ENCODE assay signal across 17 cellular contexts in genomic region chr15:88905576-88905975, GRCh38. TPM values are rescaled to one million over a fixed set of nuclear protein-coding genes. Genes with fewer than 3 reads are reported as not detected.
DNase-seq lines count a peak whose midpoint lies in the region; ATAC-seq and TF ChIP-seq lines count a peak whose summit lies in the region.
"Had no signal": no experiment of that assay in that cellular context is flagged by ENCODE, and none has a peak within 500 bp of the region (broad histone marks: within the 10 kb centered on the region; RNA-seq: fewer than 3 reads in every experiment).

No MANE protein-coding gene starts in this region.

- peak overlapping the region; percentile 27; the same call in 1 of the 2 replicates for H4K91ac ChIP-seq in IMR-90 (ENCODE audit: insufficient read depth, low read depth, low read length)

- H4K5ac ChIP-seq in IMR-90 (ENCODE audit: low read depth, low read length) = no peak overlapping the region

- peaks cover 41 to 96% of the 10 kb centered on the region in 2 experiments for H3K79me1 ChIP-seq in IMR-90 (ENCODE audit: low read depth in 1 of 2, low read length in 2 of 2)

- no peaks in the 10 kb centered on the region for H3K9me2 ChIP-seq in Karpas-422 (replicated peaks; ENCODE audit: insufficient read depth, low read length)

- H3K27ac ChIP-seq in IMR-90 (ENCODE audit: insufficient read depth, low read length) (no peak overlapping the region), right atrium auricular region (peak overlapping the region; percentile 32 to 38), Karpas-422 (ENCODE audit: low read length) (no peak overlapping the region)
- H3K27ac ChIP-seq: BLaER1 treated with 17β-estradiol and CSF1 and Interleukin-3, amounts not matched to agents 10 nM and 100 nM had no signal

- H4K20me1 ChIP-seq in IMR-90 (ENCODE audit: insufficient read depth, low read length) = peaks cover 85% of the 10 kb centered on the region
- H4K20me1 ChIP-seq in Karpas-422 (ENCODE audit: insufficient read depth, low read depth, low read length) = no peaks in the 10 kb centered on the region

- H3K27me3 Mint-ChIP-seq in activated CD8-positive, alpha-beta T cell treated with anti-CD3 and anti-CD28 coated beads, Interleukin-2, amount 10 ng/mL, durations not matched to agents 7 days and 5 days (ENCODE audit: low read depth) = no peaks in the 10 kb centered on the region
- no peaks in the 10 kb centered on the region for H3K27me3 Mint-ChIP-seq in activated CD8-positive, alpha-beta T cell treated with anti-CD3 and anti-CD28 coated beads for 36 hours
- no peaks in the 10 kb centered on the region for H3K27me3 Mint-ChIP-seq in osteocyte (ENCODE audit: unreplicated experiment)
- H3K27me3 Mint-ChIP-seq: activated CD4-positive, alpha-beta memory T cell treated with anti-CD3 and anti-CD28 coated beads, Interleukin-2, amount 10 ng/mL, durations not matched to agents 7 days and 5 days; activated naive CD8-positive, alpha-beta T cell treated with anti-CD3 and anti-CD28 coated beads for 36 hours had no signal

- H3K9me3 Mint-ChIP-seq in activated CD8-positive, alpha-beta T cell treated with anti-CD3 and anti-CD28 coated beads, Interleukin-2, amount 10 ng/mL, durations not matched to agents 7 days and 5 days (ENCODE audit: insufficient read depth) = no peaks in the 10 kb centered on the region
- H3K9me3 Mint-ChIP-seq in activated CD8-positive, alpha-beta T cell treated with anti-CD3 and anti-CD28 coated beads for 36 hours = no peaks in the 10 kb centered on the region
- no peaks in the 10 kb centered on the region for H3K9me3 Mint-ChIP-seq in stimulated activated effector memory CD8-positive, alpha-beta T cell treated with anti-CD3 and anti-CD28 coated beads, Interleukin-12 subunit alpha, Interleukin-12 subunit beta, amount 100 ng/mL, for 72 hours
- H3K9me3 Mint-ChIP-seq in osteocyte (ENCODE audit: unreplicated experiment) = no peaks in the 10 kb centered on the region
- H3K9me3 Mint-ChIP-seq: activated CD4-positive, alpha-beta memory T cell treated with anti-CD3 and anti-CD28 coated beads, Interleukin-2, amount 10 ng/mL, durations not matched to agents 7 days and 5 days; activated naive CD8-positive, alpha-beta T cell treated with anti-CD3 and anti-CD28 coated beads for 36 hours; IgD-negative memory B cell had no signal

- H3K27ac Mint-ChIP-seq in activated CD8-positive, alpha-beta T cell treated with anti-CD3 and anti-CD28 coated beads, Interleukin-2, amount 10 ng/mL, durations not matched to agents 7 days and 5 days = peak overlapping the region; percentile 84
- H3K27ac Mint-ChIP-seq in activated CD8-positive, alpha-beta T cell treated with anti-CD3 and anti-CD28 coated beads for 36 hours = no peak overlapping the region
- peak overlapping the region; percentile 45 for H3K27ac Mint-ChIP-seq in stimulated activated effector memory CD8-positive, alpha-beta T cell treated with anti-CD3 and anti-CD28 coated beads, Interleukin-12 subunit alpha, Interleukin-12 subunit beta, amount 100 ng/mL, for 72 hours
- H3K27ac Mint-ChIP-seq in osteocyte (ENCODE audit: unreplicated experiment) = no peak overlapping the region

- dilution Hi-C loops in IMR-90 (cut with HindIII; ENCODE audit: low sequenced_read_pairs, unreplicated experiment) = loop anchor here (25.0 kb wide), 1 partner anchor 107 kb away; no protein-coding TSS in a partner anchor

- H3K9me3 ChIP-seq in IMR-90 (ENCODE audit: control insufficient read depth, insufficient read depth, low read length) (no peaks in the 10 kb centered on the region), right atrium auricular region (no peaks in the 10 kb centered on the region), Karpas-422 (ENCODE audit: low read length) (no peaks in the 10 kb centered on the region)
- H3K9me3 ChIP-seq: BLaER1 treated with 17β-estradiol and CSF1 and Interleukin-3, amounts not matched to agents 10 nM and 100 nM had no signal

- no peak overlapping the region for H2AFZ ChIP-seq in IMR-90 (replicated peaks; ENCODE audit: low read length, poor library complexity)
- H2AFZ ChIP-seq in Karpas-422 (ENCODE audit: low read length) = no peak overlapping the region

- intact Hi-C loops in activated CD8-positive, alpha-beta T cell treated with anti-CD3 and anti-CD28 coated beads for 36 hours (cut with micrococcal nuclease) = loop anchor here (10.0 kb wide), 1 partner anchor 269 kb away; no protein-coding TSS in a partner anchor
- intact Hi-C loops in IMR-90 (cut with micrococcal nuclease) = loop anchor here (2.0 to 10.0 kb wide), 2 partner anchors 151 to 399 kb away; no protein-coding TSS in a partner anchor

- in situ Hi-C loops in IMR-90 (cut with MboI; ENCODE audit: low sequenced_read_pairs) = loop anchor here (5.0 kb wide), 1 partner anchor 112 kb away; no protein-coding TSS in a partner anchor

- H3K27me3 ChIP-seq in IMR-90 (ENCODE audit: control insufficient read depth, insufficient read depth, low read length) (no peaks in the 10 kb centered on the region), right atrium auricular region (no peaks in the 10 kb centered on the region), Karpas-422 (ENCODE audit: low read length) (no peaks in the 10 kb centered on the region)
- H3K27me3 ChIP-seq: BLaER1 treated with 17β-estradiol and CSF1 and Interleukin-3, amounts not matched to agents 10 nM and 100 nM had no signal

- no peaks in the 10 kb centered on the region for H3K79me2 ChIP-seq in Karpas-422 (ENCODE audit: low read length)

- H3K9ac ChIP-seq in IMR-90 (ENCODE audit: low read depth, low read length) (no peak overlapping the region), Karpas-422 (ENCODE audit: low read length) (no peak overlapping the region)
- H3K9ac ChIP-seq: BLaER1 treated with 17β-estradiol and CSF1 and Interleukin-3, amounts not matched to agents 10 nM and 100 nM had no signal

- no peak for TF ChIP-seq CTCF in activated CD8-positive, alpha-beta T cell treated with anti-CD3 and anti-CD28 coated beads for 36 hours (IDR thresholded peaks at IDR 0.05)
- TF ChIP-seq CTCF in IMR-90 (conservative IDR thresholded peaks at IDR 0.05; ENCODE audit: low read depth, low read length) (no peak), right atrium auricular region (IDR thresholded peaks at IDR 0.05) (no peak), osteocyte (IDR thresholded peaks at IDR 0.05) (no peak)

- no peak overlapping the region for H2AK9ac ChIP-seq in IMR-90 (replicated peaks; ENCODE audit: low read depth, low read length, poor library complexity)

- H2AK5ac ChIP-seq in IMR-90 (ENCODE audit: low read depth, low read length) = 0 out of 2 replicates have a peak overlapping the region, but pooled peaks have one; percentile 21

- H3K56ac ChIP-seq in IMR-90 (ENCODE audit: extremely low read depth, insufficient read depth, low read length) = no peak overlapping the region

- H2BK5ac ChIP-seq in IMR-90 (ENCODE audit: low read depth, low read length, poor library complexity, severe bottlenecking) = peak overlapping the region; percentile 5

- H3K4ac ChIP-seq in IMR-90 (ENCODE audit: low read depth, low read length) = 0 out of 2 replicates have a peak overlapping the region, but pooled peaks have one; percentile 69

- no peak for DNase-seq in activated CD8-positive, alpha-beta T cell treated with anti-CD3 and anti-CD28 coated beads, Interleukin-2, amount 10 ng/mL, durations not matched to agents 7 days and 5 days
- DNase-seq in activated CD8-positive, alpha-beta T cell treated with anti-CD3 and anti-CD28 coated beads for 36 hours = no peak
- DNase-seq in IMR-90 = no peak
- no peak for DNase-seq in right atrium auricular region (ENCODE audit: low spot score)
- no peak for DNase-seq in stimulated activated effector memory CD8-positive, alpha-beta T cell treated with anti-CD3 and anti-CD28 coated beads, Interleukin-12 subunit alpha, Interleukin-12 subunit beta, amount 100 ng/mL, for 72 hours (ENCODE audit: low spot score in 2 of 2)
- DNase-seq in osteocyte (ENCODE audit: extremely low spot score, unreplicated experiment) = no peak
- DNase-seq in Karpas-422 = no peak
- DNase-seq: activated CD4-positive, alpha-beta memory T cell treated with anti-CD3 and anti-CD28 coated beads, Interleukin-2, amount 10 ng/mL, durations not matched to agents 7 days and 5 days; activated naive CD8-positive, alpha-beta T cell treated with anti-CD3 and anti-CD28 coated beads for 36 hours; erythroblast; NCI-H510A treated with DMSO at 0.1 percent for 48 hours; stimulated activated CD8-positive, alpha-beta memory T cell treated with anti-CD3 and anti-CD28 coated beads, Interleukin-4, amount 100 ng/mL, for 48 hours had no signal

- H3K23ac ChIP-seq in IMR-90 (ENCODE audit: low read depth, low read length) = no peak overlapping the region

- ATAC-seq in activated CD8-positive, alpha-beta T cell treated with anti-CD3 and anti-CD28 coated beads, Interleukin-2, amount 10 ng/mL, durations not matched to agents 7 days and 5 days = no peak
- ATAC-seq in activated CD8-positive, alpha-beta T cell treated with anti-CD3 and anti-CD28 coated beads for 36 hours = no peak
- ATAC-seq in IMR-90 (ENCODE audit: low read depth) = no peak
- no peak for ATAC-seq in stimulated activated effector memory CD8-positive, alpha-beta T cell treated with anti-CD3 and anti-CD28 coated beads, Interleukin-12 subunit alpha, Interleukin-12 subunit beta, amount 100 ng/mL, for 72 hours
- no peak for ATAC-seq in GM18907 (IDR thresholded peaks at IDR 0.05; ENCODE audit: unreplicated experiment)

- no peak for TF ChIP-seq RAD21 in IMR-90 (IDR thresholded peaks at IDR 0.05; ENCODE audit: low read length)

- H3K4me3 ChIP-seq in IMR-90 (ENCODE audit: insufficient read depth, low read depth, low read length) (no peak overlapping the region), right atrium auricular region (no peak overlapping the region), Karpas-422 (ENCODE audit: low read length) (no peak overlapping the region)
- H3K4me3 ChIP-seq: BLaER1 treated with 17β-estradiol and CSF1 and Interleukin-3, amounts not matched to agents 10 nM and 100 nM; lung; smooth muscle cell had no signal

- H2BK15ac ChIP-seq in IMR-90 (ENCODE audit: low read depth, low read length) = no peak overlapping the region

- H3K4me3 Mint-ChIP-seq in activated CD8-positive, alpha-beta T cell treated with anti-CD3 and anti-CD28 coated beads, Interleukin-2, amount 10 ng/mL, durations not matched to agents 7 days and 5 days = no peak overlapping the region
- no peak overlapping the region for H3K4me3 Mint-ChIP-seq in activated CD8-positive, alpha-beta T cell treated with anti-CD3 and anti-CD28 coated beads for 36 hours
- H3K4me3 Mint-ChIP-seq in stimulated activated effector memory CD8-positive, alpha-beta T cell treated with anti-CD3 and anti-CD28 coated beads, Interleukin-12 subunit alpha, Interleukin-12 subunit beta, amount 100 ng/mL, for 72 hours = no peak overlapping the region
- no peak overlapping the region for H3K4me3 Mint-ChIP-seq in osteocyte (ENCODE audit: unreplicated experiment)
- H3K4me3 Mint-ChIP-seq: activated CD4-positive, alpha-beta memory T cell treated with anti-CD3 and anti-CD28 coated beads, Interleukin-2, amount 10 ng/mL, durations not matched to agents 7 days and 5 days; activated naive CD8-positive, alpha-beta T cell treated with anti-CD3 and anti-CD28 coated beads for 36 hours had no signal

- POLR2A ChIA-PET in activated CD8-positive, alpha-beta T cell treated with anti-CD3 and anti-CD28 coated beads, Interleukin-2, amount 10 ng/mL, durations not matched to agents 7 days and 5 days (lab: Charles Lee) = interaction anchor here (0.8 to 2.9 kb wide), 3 partner anchors 9 to 270 kb away, joined by 3 to 18 read pairs (median 7); partner anchors contain the start of genes HAPLN3 and MFGE8
- POLR2A ChIA-PET in activated CD8-positive, alpha-beta T cell treated with anti-CD3 and anti-CD28 coated beads for 36 hours (lab: Charles Lee) = interaction anchor here (0.8 to 2.1 kb wide), 2 partner anchors 10 to 12 kb away, joined by 3 to 4 read pairs; no protein-coding TSS in a partner anchor
- POLR2A ChIA-PET in IMR-90 (lab: Charles Lee; ENCODE audit: unreplicated experiment) = interaction anchor here (1.1 kb wide), 1 partner anchor 97 kb away, joined by 5 read pairs; no protein-coding TSS in a partner anchor

- no peak for TF ChIP-seq POLR2A in IMR-90 (IDR thresholded peaks at IDR 0.05; ENCODE audit: low read depth, low read length)

- WGBS in IMR-90 (ENCODE audit: extremely low coverage in 2 of 2, insufficient read length in 1 of 2), 2 experiments = 94% methylated on average over 7 of the region's 11 CpGs; no CpG with 5 or more reads in 1 of the 2 experiments

- H2BK120ac ChIP-seq in IMR-90 (ENCODE audit: low read depth, low read length) = peak overlapping the region; percentile 12; the same call in 1 of the 2 replicates

- CTCF ChIA-PET in activated CD8-positive, alpha-beta T cell treated with anti-CD3 and anti-CD28 coated beads, Interleukin-2, amount 10 ng/mL, durations not matched to agents 7 days and 5 days (lab: Charles Lee) = interaction anchor here (1.0 to 2.6 kb wide), 30 partner anchors 9 to 281 kb away, joined by 3 to 36 read pairs (median 7); partner anchors contain the start of genes HAPLN3, ISG20 and MFGE8
- CTCF ChIA-PET in activated CD8-positive, alpha-beta T cell treated with anti-CD3 and anti-CD28 coated beads for 36 hours (lab: Charles Lee) = interaction anchor here (0.8 to 4.8 kb wide), 28 partner anchors 9 to 266 kb away, joined by 3 to 50 read pairs (median 8); partner anchors contain the start of genes HAPLN3 and MFGE8
- CTCF ChIA-PET in IMR-90 (lab: Yijun Ruan, JAX) = interaction anchor here (1.0 to 2.4 kb wide), 13 partner anchors 10 to 272 kb away, joined by 3 to 37 read pairs (median 6); no protein-coding TSS in a partner anchor

- H3K4me1 Mint-ChIP-seq in activated CD8-positive, alpha-beta T cell treated with anti-CD3 and anti-CD28 coated beads, Interleukin-2, amount 10 ng/mL, durations not matched to agents 7 days and 5 days (ENCODE audit: low read depth) = peaks cover 29% of the 10 kb centered on the region
- H3K4me1 Mint-ChIP-seq in activated CD8-positive, alpha-beta T cell treated with anti-CD3 and anti-CD28 coated beads for 36 hours (ENCODE audit: low read depth) = peaks cover 22% of the 10 kb centered on the region
- H3K4me1 Mint-ChIP-seq in stimulated activated effector memory CD8-positive, alpha-beta T cell treated with anti-CD3 and anti-CD28 coated beads, Interleukin-12 subunit alpha, Interleukin-12 subunit beta, amount 100 ng/mL, for 72 hours = peaks cover 17% of the 10 kb centered on the region
- H3K4me1 Mint-ChIP-seq in osteocyte (ENCODE audit: unreplicated experiment) = peaks cover 30% of the 10 kb centered on the region

- no peak overlapping the region for H2BK20ac ChIP-seq in IMR-90 (ENCODE audit: low read depth, low read length)

- no peak overlapping the region for H3K14ac ChIP-seq in IMR-90 (replicated peaks; ENCODE audit: low read depth, low read length)

- H3K9me1 ChIP-seq in IMR-90 (ENCODE audit: insufficient read depth, low read length) = peaks cover 36% of the 10 kb centered on the region

- H3K4me1 ChIP-seq in IMR-90 (ENCODE audit: control insufficient read depth, insufficient read depth, low read length) (peaks cover 26% of the 10 kb centered on the region), right atrium auricular region (peaks cover 0 to 68% of the 10 kb centered on the region in 2 donors), Karpas-422 (ENCODE audit: low read length) (no peaks in the 10 kb centered on the region)

- peaks cover 13% of the 10 kb centered on the region for H3K36me3 Mint-ChIP-seq in activated CD8-positive, alpha-beta T cell treated with anti-CD3 and anti-CD28 coated beads, Interleukin-2, amount 10 ng/mL, durations not matched to agents 7 days and 5 days (ENCODE audit: low read depth)
- peaks cover 2% of the 10 kb centered on the region for H3K36me3 Mint-ChIP-seq in activated CD8-positive, alpha-beta T cell treated with anti-CD3 and anti-CD28 coated beads for 36 hours (ENCODE audit: low read depth)
- H3K36me3 Mint-ChIP-seq in stimulated activated effector memory CD8-positive, alpha-beta T cell treated with anti-CD3 and anti-CD28 coated beads, Interleukin-12 subunit alpha, Interleukin-12 subunit beta, amount 100 ng/mL, for 72 hours = peaks cover 7% of the 10 kb centered on the region
- peaks cover 28% of the 10 kb centered on the region for H3K36me3 Mint-ChIP-seq in osteocyte (ENCODE audit: unreplicated experiment)

- no peak overlapping the region for H4K8ac ChIP-seq in IMR-90 (ENCODE audit: low read depth in 2 of 2, low read length in 2 of 2)

- BruUV-seq in IMR-90 (replicated peaks; lab: Mats Ljungman, UMichigan) = no TSS peak

- H3K36me3 ChIP-seq in IMR-90 (ENCODE audit: control insufficient read depth, insufficient read depth, low read length) (peaks cover 79% of the 10 kb centered on the region), right atrium auricular region (peaks cover 93% of the 10 kb centered on the region), Karpas-422 (ENCODE audit: insufficient read depth, low read length) (no peaks in the 10 kb centered on the region)

- no peak overlapping the region for H3K18ac ChIP-seq in IMR-90 (ENCODE audit: low read depth, low read length)

- no peak overlapping the region for H3K4me2 ChIP-seq in IMR-90 (ENCODE audit: low read depth, low read length)
- H3K4me2 ChIP-seq in Karpas-422 (ENCODE audit: low read depth, low read length, poor library complexity, severe bottlenecking) = no peak overlapping the region
- H3K4me2 ChIP-seq: BLaER1 treated with 17β-estradiol and CSF1 and Interleukin-3, amounts not matched to agents 10 nM and 100 nM; smooth muscle cell had no signal

RNA-seq across cellular contexts. Expression of gene MFGE8, which starts 7.6 kb away (rescaled TPM):
- 10 to 100 TPM; 34.7 to 44.8 TPM for total RNA-seq in activated CD8-positive, alpha-beta T cell treated with anti-CD3 and anti-CD28 coated beads, Interleukin-2, amount 10 ng/mL, durations not matched to agents 7 days and 5 days
- total RNA-seq in activated CD8-positive, alpha-beta T cell treated with anti-CD3 and anti-CD28 coated beads for 36 hours = 10 to 100 TPM; 29.0 to 34.0 TPM
- total RNA-seq in IMR-90 (2012; rRNA removed) (201 and 232 TPM in 2 replicates), right atrium auricular region (100 to 1,000 TPM; 341 to 552 TPM), osteocyte (255 and 259 TPM in 2 replicates)
- polyA plus RNA-seq in IMR-90 (2012; rRNA removed) = 1,813 and 1,912 TPM in 2 replicates
- polyA plus RNA-seq in IMR-90 (2012; cell fraction: cytosol; rRNA removed) = 1,025 and 2,261 TPM in 2 replicates
- polyA plus RNA-seq in IMR-90 (2012; cell fraction: nucleus; rRNA removed; ENCODE audit: low replicate concordance) = 2,334 and 3,578 TPM in 2 replicates
- not detected in 2 replicates for total RNA-seq in Karpas-422 (2014; rRNA removed; shearing (Covaris generic); ENCODE audit: low replicate concordance)

RNA-seq across cellular contexts. Expression of gene HAPLN3, which starts 10.2 kb away (rescaled TPM):
- 10 to 100 TPM; 75.7 to 79.0 TPM for total RNA-seq in activated CD8-positive, alpha-beta T cell treated with anti-CD3 and anti-CD28 coated beads, Interleukin-2, amount 10 ng/mL, durations not matched to agents 7 days and 5 days
- 10 to 100 TPM; 63.2 to 69.5 TPM for total RNA-seq in activated CD8-positive, alpha-beta T cell treated with anti-CD3 and anti-CD28 coated beads for 36 hours
- 4.4 and 5.9 TPM in 2 replicates for total RNA-seq in IMR-90 (2012; rRNA removed)
- polyA plus RNA-seq in IMR-90 (2012; rRNA removed) = 28.6 and 30.8 TPM in 2 replicates
- polyA plus RNA-seq in IMR-90 (2012; cell fraction: cytosol; rRNA removed) = 22.4 and 24.0 TPM in 2 replicates
- polyA plus RNA-seq in IMR-90 (2012; cell fraction: nucleus; rRNA removed; ENCODE audit: low replicate concordance) = 247 and 404 TPM in 2 replicates
- 1 to 10 TPM; 3.2 to 3.6 TPM for total RNA-seq in right atrium auricular region
- total RNA-seq in osteocyte = 41.3 and 41.9 TPM in 2 replicates
- not detected in 2 replicates for total RNA-seq in Karpas-422 (2014; rRNA removed; shearing (Covaris generic); ENCODE audit: low replicate concordance)

Comparison
In these comparisons a context has a peak if more than half of its experiments do, and no peak if none do; other contexts are left out.
1. H3K27ac Mint-ChIP-seq: peak in activated CD8-positive, alpha-beta T cell treated with anti-CD3 and anti-CD28 coated beads, Interleukin-2, amount 10 ng/mL, durations not matched to agents 7 days and 5 days (single experiment) and stimulated activated effector memory CD8-positive, alpha-beta T cell treated with anti-CD3 and anti-CD28 coated beads, Interleukin-12 subunit alpha, Interleukin-12 subunit beta, amount 100 ng/mL, for 72 hours (single experiment); none in activated CD8-positive, alpha-beta T cell treated with anti-CD3 and anti-CD28 coated beads for 36 hours (single experiment) and osteocyte (single experiment).
2. H3K27ac ChIP-seq: peak in right atrium auricular region (2 of 2); none in IMR-90 (single experiment) and Karpas-422 (single experiment).
3. RNA of gene MFGE8, which starts 7.6 kb away (total RNA-seq): 341 to 552 TPM in right atrium auricular region, 255 to 259 TPM in osteocyte, 201 to 232 TPM in IMR-90, 34.7 to 44.8 TPM in activated CD8-positive, alpha-beta T cell treated with anti-CD3 and anti-CD28 coated beads, Interleukin-2, amount 10 ng/mL, durations not matched to agents 7 days and 5 days and 29.0 to 34.0 TPM in activated CD8-positive, alpha-beta T cell treated with anti-CD3 and anti-CD28 coated beads for 36 hours; not detected in Karpas-422; every median in the first group is over 10 times any median in the second.